ENCODE assay signal across 17 cellular contexts in genomic region chr5:96994493-96994892, GRCh38. TPM values are rescaled to one million over a fixed set of nuclear protein-coding genes. Genes with fewer than 3 reads are reported as not detected.
DNase-seq lines count a peak whose midpoint lies in the region; ATAC-seq lines count a peak whose summit lies in the region.
"Had no signal": no experiment of that assay in that cellular context is flagged by ENCODE, and none has a peak within 500 bp of the region (broad histone marks: within the 10 kb centered on the region; RNA-seq: fewer than 3 reads in every experiment).

No MANE protein-coding gene starts in this region.

- H3K4me3 Mint-ChIP-seq in activated naive CD4-positive, alpha-beta T cell treated with anti-CD3 and anti-CD28 coated beads, Interleukin-2, amount 50 U/mL, for 24 hours = no peak overlapping the region
- H3K4me3 Mint-ChIP-seq in activated T-helper 1 cell treated with anti-CD3 and anti-CD28 coated beads, Interleukin-12 subunit alpha, Interleukin-12 subunit beta, Interleukin-2, Interleukin-4 antibody, amounts not matched to agents 30 ng/mL and 10 ng/mL and 1 ng/mL, durations not matched to agents 14 hours and 24 hours and 36 hours = no peak overlapping the region
- no peak overlapping the region for H3K4me3 Mint-ChIP-seq in naive thymus-derived CD8-positive, alpha-beta T cell

- no peak for DNase-seq in activated CD4-positive, CD25-positive, alpha-beta regulatory T cell treated with anti-CD3 and anti-CD28 coated beads, Interleukin-2, amount 50 U/mL, for 72 hours
- no peak for DNase-seq in activated naive CD4-positive, alpha-beta T cell treated with Interleukin-2 at 50 U/mL for 16 hours
- no peak for DNase-seq in activated T-helper 1 cell treated with anti-CD3 and anti-CD28 coated beads, Interleukin-12 subunit alpha, Interleukin-12 subunit beta, Interleukin-2, Interleukin-4 antibody, amounts not matched to agents 30 ng/mL and 10 ng/mL and 1 ng/mL, durations not matched to agents 14 hours and 24 hours and 36 hours (ENCODE audit: low spot score)
- no peak for DNase-seq in naive thymus-derived CD8-positive, alpha-beta T cell
- DNase-seq in NK-92 treated with Interleukin-12 subunit alpha and Interleukin-12 subunit beta, amount 100 ng/mL, for 24 hours (lab: John Stamatoyannopoulos, UW) = no peak
- DNase-seq: AML-193, DMS153, GDM1, GM23248, NCI-H1417, NCI-H187, NCI-H2227 treated with DMSO at 0.1 percent for 48 hours, NCI-H510A treated with DMSO at 0.1 percent for 48 hours, NCI-H82 had no signal

- POLR2A ChIA-PET in naive thymus-derived CD8-positive, alpha-beta T cell (lab: Charles Lee) = interaction anchor here (0.7 to 1.0 kb wide), 2 partner anchors 31 to 121 kb away, joined by 3 read pairs; no protein-coding TSS in a partner anchor

- H3K9me3 Mint-ChIP-seq in activated naive CD4-positive, alpha-beta T cell treated with anti-CD3 and anti-CD28 coated beads, Interleukin-2, amount 50 U/mL, for 24 hours = no peaks in the 10 kb centered on the region
- no peaks in the 10 kb centered on the region for H3K9me3 Mint-ChIP-seq in activated T-helper 1 cell treated with anti-CD3 and anti-CD28 coated beads, Interleukin-12 subunit alpha, Interleukin-12 subunit beta, Interleukin-2, Interleukin-4 antibody, amounts not matched to agents 30 ng/mL and 10 ng/mL and 1 ng/mL, durations not matched to agents 14 hours and 24 hours and 36 hours
- H3K9me3 Mint-ChIP-seq in naive thymus-derived CD8-positive, alpha-beta T cell = no peaks in the 10 kb centered on the region

- no peaks in the 10 kb centered on the region for H3K27me3 Mint-ChIP-seq in activated naive CD4-positive, alpha-beta T cell treated with anti-CD3 and anti-CD28 coated beads, Interleukin-2, amount 50 U/mL, for 24 hours
- no peaks in the 10 kb centered on the region for H3K27me3 Mint-ChIP-seq in activated T-helper 1 cell treated with anti-CD3 and anti-CD28 coated beads, Interleukin-12 subunit alpha, Interleukin-12 subunit beta, Interleukin-2, Interleukin-4 antibody, amounts not matched to agents 30 ng/mL and 10 ng/mL and 1 ng/mL, durations not matched to agents 14 hours and 24 hours and 36 hours (ENCODE audit: insufficient read depth)
- H3K27me3 Mint-ChIP-seq in naive thymus-derived CD8-positive, alpha-beta T cell = no peaks in the 10 kb centered on the region

- intact Hi-C loops in activated T-helper 1 cell treated with anti-CD3 and anti-CD28 coated beads, Interleukin-12 subunit alpha, Interleukin-12 subunit beta, Interleukin-2, Interleukin-4 antibody, amounts not matched to agents 30 ng/mL and 10 ng/mL and 1 ng/mL, durations not matched to agents 14 hours and 24 hours and 36 hours (cut with micrococcal nuclease) = no loop called here

- ATAC-seq in activated CD4-positive, CD25-positive, alpha-beta regulatory T cell treated with anti-CD3 and anti-CD28 coated beads, Interleukin-2, amount 50 U/mL, for 24 hours = peak; percentile 56 to 68
- peak in 1 of 2 donors; percentile 61 for ATAC-seq in naive thymus-derived CD8-positive, alpha-beta T cell
- no peak for ATAC-seq in GM19351 (IDR thresholded peaks at IDR 0.05; ENCODE audit: unreplicated experiment)

- H3K27ac Mint-ChIP-seq in activated naive CD4-positive, alpha-beta T cell treated with anti-CD3 and anti-CD28 coated beads, Interleukin-2, amount 50 U/mL, for 24 hours = peak overlapping the region; percentile 17
- peak overlapping the region; percentile 33 for H3K27ac Mint-ChIP-seq in activated T-helper 1 cell treated with anti-CD3 and anti-CD28 coated beads, Interleukin-12 subunit alpha, Interleukin-12 subunit beta, Interleukin-2, Interleukin-4 antibody, amounts not matched to agents 30 ng/mL and 10 ng/mL and 1 ng/mL, durations not matched to agents 14 hours and 24 hours and 36 hours
- H3K27ac Mint-ChIP-seq in naive thymus-derived CD8-positive, alpha-beta T cell = peak overlapping the region in 8 of 10 donors; percentile 32 to 68 (median 40)

- peaks cover 65% of the 10 kb centered on the region for H3K4me1 Mint-ChIP-seq in activated naive CD4-positive, alpha-beta T cell treated with anti-CD3 and anti-CD28 coated beads, Interleukin-2, amount 50 U/mL, for 24 hours
- peaks cover 53% of the 10 kb centered on the region for H3K4me1 Mint-ChIP-seq in activated T-helper 1 cell treated with anti-CD3 and anti-CD28 coated beads, Interleukin-12 subunit alpha, Interleukin-12 subunit beta, Interleukin-2, Interleukin-4 antibody, amounts not matched to agents 30 ng/mL and 10 ng/mL and 1 ng/mL, durations not matched to agents 14 hours and 24 hours and 36 hours (ENCODE audit: low read depth)
- H3K4me1 Mint-ChIP-seq in naive thymus-derived CD8-positive, alpha-beta T cell = peaks cover 24 to 61% (median 51%) of the 10 kb centered on the region in 4 donors

- H3K36me3 Mint-ChIP-seq in activated naive CD4-positive, alpha-beta T cell treated with anti-CD3 and anti-CD28 coated beads, Interleukin-2, amount 50 U/mL, for 24 hours = peaks cover 38% of the 10 kb centered on the region
- H3K36me3 Mint-ChIP-seq in activated T-helper 1 cell treated with anti-CD3 and anti-CD28 coated beads, Interleukin-12 subunit alpha, Interleukin-12 subunit beta, Interleukin-2, Interleukin-4 antibody, amounts not matched to agents 30 ng/mL and 10 ng/mL and 1 ng/mL, durations not matched to agents 14 hours and 24 hours and 36 hours (ENCODE audit: low read depth) = peaks cover 51% of the 10 kb centered on the region
- H3K36me3 Mint-ChIP-seq in naive thymus-derived CD8-positive, alpha-beta T cell = peaks cover 7 to 72% (median 39%) of the 10 kb centered on the region in 3 donors

RNA-seq across cellular contexts. Expression of gene LNPEP, which starts 58.6 kb away (rescaled TPM):
- 37.7 and 40.7 TPM in 2 replicates for total RNA-seq in activated T-helper 1 cell treated with anti-CD3 and anti-CD28 coated beads, Interleukin-12 subunit alpha, Interleukin-12 subunit beta, Interleukin-2, Interleukin-4 antibody, amounts not matched to agents 30 ng/mL and 10 ng/mL and 1 ng/mL, durations not matched to agents 14 hours and 24 hours and 36 hours
- total RNA-seq in naive thymus-derived CD8-positive, alpha-beta T cell = 100 to 1,000 TPM; 105 to 107 TPM
- polyA plus RNA-seq in naive thymus-derived CD8-positive, alpha-beta T cell = 10 to 100 TPM; 50.9 to 61.7 (median 52.4) TPM
